ENCODE assay signal across 11 cellular contexts in the genomic region with DNA sequence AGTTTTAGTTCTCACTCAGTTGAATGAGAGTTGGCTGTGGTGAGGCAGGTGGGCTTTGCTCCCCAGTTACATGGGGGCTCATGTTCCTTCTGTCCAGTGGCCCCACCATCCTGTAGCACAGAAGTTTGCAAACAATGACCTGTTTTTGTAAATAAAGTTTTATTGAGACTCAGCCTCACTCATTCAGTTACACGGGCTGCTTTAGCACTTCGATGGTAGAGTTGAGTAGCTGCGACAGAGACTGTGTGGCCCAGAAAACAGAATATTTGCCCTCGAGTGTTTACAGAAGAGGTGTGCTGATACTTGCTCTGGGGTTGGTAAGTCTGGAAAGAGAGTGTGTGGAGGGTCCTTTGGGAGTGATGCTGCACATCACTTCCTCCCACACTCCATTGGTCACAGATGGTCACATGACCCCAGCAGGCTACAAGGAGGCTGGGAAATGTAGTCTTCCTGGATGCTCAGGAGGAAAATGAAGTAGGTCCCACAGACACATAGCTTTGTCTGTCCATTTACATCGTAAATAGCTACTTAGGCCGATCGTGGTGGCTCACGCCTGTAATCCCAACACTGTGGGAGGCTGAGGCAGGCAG. TPM values are rescaled to one million over a fixed set of nuclear protein-coding genes. Genes with fewer than 3 reads are reported as not detected.
DNase-seq lines count a peak whose midpoint lies in the region; ATAC-seq and TF ChIP-seq lines count a peak whose summit lies in the region.
"Had no signal": no experiment of that assay in that cellular context is flagged by ENCODE, and none has a peak within 500 bp of the region (broad histone marks: within the 10 kb centered on the region; RNA-seq: fewer than 3 reads in every experiment).

No MANE protein-coding gene starts in this region.

- no peak for TF ChIP-seq POLR2A in gastrocnemius medialis (IDR thresholded peaks at IDR 0.05)

- CTCF ChIA-PET in T-cell (lab: Charles Lee) = no interaction called here

- intact Hi-C loops in gastrocnemius medialis (cut with DNase I; ENCODE audit: low total_unique reads) = no loop called here

- ATAC-seq in RWPE2 (ENCODE audit: low read depth) (no peak), HG03520 (IDR thresholded peaks at IDR 0.05; ENCODE audit: unreplicated experiment) (no peak), GM18498 (IDR thresholded peaks at IDR 0.05; ENCODE audit: unreplicated experiment) (no peak), T-cell (replicated peaks in 1 of 4) (no peak), gastrocnemius medialis (no peak)

- no peak overlapping the region for H4K5ac ChIP-seq in H9 (ENCODE audit: insufficient read length, low read depth, low read length)

- H3K27ac ChIP-seq in H9 (ENCODE audit: insufficient read length, low read depth, low read length) = no peak overlapping the region
- H3K27ac ChIP-seq in RWPE2 (ENCODE audit: poor library complexity, severe bottlenecking) = no peak overlapping the region
- H3K27ac ChIP-seq in gastrocnemius medialis = no peak overlapping the region
- H3K27ac ChIP-seq: esophagus squamous epithelium, parathyroid adenoma had no signal

- DNase-seq in D341Med (ENCODE audit: low spot score) = peak; percentile 65
- DNase-seq in H9 = peak; percentile 54
- DNase-seq in RWPE2 (ENCODE audit: low spot score) = peak; percentile 12
- peak; percentile 67 for DNase-seq in iPS-NIHi7 (ENCODE audit: extremely low spot score)
- DNase-seq in T-cell = no peak
- no peak for DNase-seq in gastrocnemius medialis
- DNase-seq: esophagus squamous epithelium had no signal

- H3K18ac ChIP-seq in H9 (ENCODE audit: insufficient read length, low read depth, low read length) = no peak overlapping the region

- no CpG with 5 or more reads among the region's 8 CpGs for WGBS in H9 (ENCODE audit: extremely low coverage, insufficient read length, low lambda C conversion rate)

- no peaks in the 10 kb centered on the region for H3K4me1 ChIP-seq in H9 (ENCODE audit: insufficient read depth, low read length)
- peaks cover 5% of the 10 kb centered on the region for H3K4me1 ChIP-seq in RWPE2 (ENCODE audit: insufficient read depth, poor library complexity, severe bottlenecking)
- H3K4me1 ChIP-seq in gastrocnemius medialis = no peaks in the 10 kb centered on the region
- H3K4me1 ChIP-seq: parathyroid adenoma had no signal

- no peak overlapping the region for H4K91ac ChIP-seq in H9 (ENCODE audit: insufficient read length, low read depth, low read length)

- no peak overlapping the region for H3T11ph ChIP-seq in H9 (ENCODE audit: low read length)

- H3K56ac ChIP-seq in H9 (ENCODE audit: insufficient read length, low read depth, low read length) = no peak overlapping the region

- H3K4me1 Mint-ChIP-seq in H9 = 0 out of 4 replicates have a peak, but pooled peaks cover 0 to 2% of the 10 kb centered on the region in 2 experiments
- H3K4me1 Mint-ChIP-seq in T-cell = no peaks in the 10 kb centered on the region

- in situ Hi-C loops in gastrocnemius medialis (cut with MboI; ENCODE audit: low sequenced_read_pairs in 4 of 4) = no loop called here

- no peak overlapping the region for H3K4ac ChIP-seq in H9 (ENCODE audit: low read depth, low read length)

- H3K14ac ChIP-seq in H9 (ENCODE audit: insufficient read depth, low read length) = no peak overlapping the region

- no peaks in the 10 kb centered on the region for H3K79me1 ChIP-seq in H9 (ENCODE audit: insufficient read depth, low read depth, low read length, poor library complexity, severe bottlenecking)

- no peak overlapping the region for H2BK20ac ChIP-seq in H9 (ENCODE audit: low read depth, low read length, poor library complexity, severe bottlenecking)

- no peaks in the 10 kb centered on the region for H3K79me2 ChIP-seq in H9 (ENCODE audit: insufficient read depth, low read length)
- H3K79me2 ChIP-seq: parathyroid adenoma had no signal

- H4K8ac ChIP-seq in H9 (replicated peaks; ENCODE audit: insufficient read length, low read depth, low read length) = no peak overlapping the region

- no peak overlapping the region for H2BK15ac ChIP-seq in H9 (ENCODE audit: low read depth, low read length)

- peak overlapping the region; percentile 45 for H2AFZ ChIP-seq in H9 (ENCODE audit: low read length)
- H2AFZ ChIP-seq: parathyroid adenoma had no signal

- H3K4me3 ChIP-seq in RWPE2 (ENCODE audit: severe bottlenecking) = no peak overlapping the region
- H3K4me3 ChIP-seq in gastrocnemius medialis = no peak overlapping the region
- H3K4me3 ChIP-seq: esophagus squamous epithelium had no signal

- H3K36me3 Mint-ChIP-seq in H9 (ENCODE audit: insufficient read depth in 1 of 3, low read depth in 3 of 3) (peaks cover 0 to 4% (median 0%) of the 10 kb centered on the region in 3 experiments; a peak in 2 of 7 replicates), T-cell (no peaks in the 10 kb centered on the region)

- POLR2A ChIA-PET in T-cell (lab: Charles Lee) = no interaction called here

- H3K36me3 ChIP-seq in RWPE2 (ENCODE audit: low read depth) (no peaks in the 10 kb centered on the region), gastrocnemius medialis (no peaks in the 10 kb centered on the region)
- H3K36me3 ChIP-seq: esophagus squamous epithelium had no signal

- no peak overlapping the region for H2BK120ac ChIP-seq in H9 (ENCODE audit: low read depth, low read length, poor library complexity, severe bottlenecking)

- no peaks in the 10 kb centered on the region for H3K9me3 ChIP-seq in H9 (ENCODE audit: control insufficient read depth, low read depth, low read length)
- no peaks in the 10 kb centered on the region for H3K9me3 ChIP-seq in RWPE2 (ENCODE audit: severe bottlenecking)
- H3K9me3 ChIP-seq in gastrocnemius medialis = no peaks in the 10 kb centered on the region
- H3K9me3 ChIP-seq: esophagus squamous epithelium had no signal

- H3K27me3 Mint-ChIP-seq in H9 (ENCODE audit: low read depth) = peaks cover 62% of the 10 kb centered on the region
- H3K27me3 Mint-ChIP-seq in T-cell = peaks cover 10 to 34% of the 10 kb centered on the region in 2 donors

- H3K27me3 ChIP-seq in H9 (ENCODE audit: insufficient read depth, low read length) (no peaks in the 10 kb centered on the region; the same call in 1 of the 2 replicates), RWPE2 (ENCODE audit: insufficient read depth, poor library complexity, severe bottlenecking) (no peaks in the 10 kb centered on the region), gastrocnemius medialis (peaks cover 0 to 16% (median 11%) of the 10 kb centered on the region in 3 donors)

- H3K4me2 ChIP-seq in H9 (ENCODE audit: insufficient read depth, insufficient read length, low read length) = no peak overlapping the region

- no peak overlapping the region for H2AK5ac ChIP-seq in H9 (ENCODE audit: insufficient read length, low read length)

- H2BK12ac ChIP-seq in H9 (ENCODE audit: insufficient read length, low read depth, low read length) = no peak overlapping the region

- no peak overlapping the region for H3K23ac ChIP-seq in H9 (ENCODE audit: insufficient read length, low read depth, low read length)

- no peak overlapping the region for H3K9ac ChIP-seq in H9 (ENCODE audit: extremely low read depth, insufficient read length, low read length)
- H3K9ac ChIP-seq: parathyroid adenoma had no signal

- peaks cover 0 to 5% of the 10 kb centered on the region in 2 experiments; a peak in 3 of 5 replicates for H3K9me3 Mint-ChIP-seq in H9
- H3K9me3 Mint-ChIP-seq in T-cell = no peaks in the 10 kb centered on the region

- H3K4me3 Mint-ChIP-seq in H9 = no peak overlapping the region
- no peak overlapping the region for H3K4me3 Mint-ChIP-seq in T-cell

- H2BK5ac ChIP-seq in H9 (ENCODE audit: insufficient read length, low read length) = no peak overlapping the region

- TF ChIP-seq CTCF in H9 (conservative IDR thresholded peaks at IDR 0.05) (no peak), RWPE2 (IDR thresholded peaks at IDR 0.05; ENCODE audit: poor library complexity, severe bottlenecking) (no peak), gastrocnemius medialis (IDR thresholded peaks at IDR 0.05 in 4 of 5, conservative IDR thresholded peaks at IDR 0.05 in 1 of 5) (no peak)

- H4K20me1 ChIP-seq in H9 (ENCODE audit: control insufficient read depth, insufficient read depth, insufficient read length) = no peaks in the 10 kb centered on the region

- H3K27ac Mint-ChIP-seq in H9 (no peak overlapping the region), T-cell (no peak overlapping the region)

- no peaks in the 10 kb centered on the region for H3K23me2 ChIP-seq in H9 (ENCODE audit: insufficient read length, low read depth, low read length, poor library complexity, severe bottlenecking)

RNA-seq across cellular contexts. Expression of gene IFT27, which starts 34.6 kb away (rescaled TPM):
- total RNA-seq in H9 (2021) (40.7 and 43.4 TPM in 2 replicates), T-cell (10 to 100 TPM; 19.1 to 34.5 (median 32.0) TPM), gastrocnemius medialis (1 to 10 TPM; 2.4 to 8.3 (median 6.7) TPM)

RNA-seq across cellular contexts. Expression of gene CACNG2, which starts 37.7 kb away (rescaled TPM):
- total RNA-seq in H9 (2021) (not detected in 2 replicates), T-cell (not detected), gastrocnemius medialis (not detected)
- total RNA-seq: esophagus squamous epithelium, lower leg skin had no signal

Comparison
In these comparisons a context has a peak if more than half of its experiments do, and no peak if none do; other contexts are left out.
1. DNase-seq: peak in D341Med (single experiment), H9 (single experiment), RWPE2 (single experiment) and iPS-NIHi7 (single experiment); none in T-cell (0 of 34) and gastrocnemius medialis (0 of 2).